Comparison of ENCODE assay signal across 8 cellular contexts in genomic region chr10:72328045-72328828, GRCh38. TPM values are rescaled to one million over a fixed set of nuclear protein-coding genes. Genes with fewer than 3 reads are reported as not detected.
DNase-seq lines count a peak whose midpoint lies in the region; ATAC-seq, FAIRE-seq and TF ChIP-seq lines count a peak whose summit lies in the region.

No MANE protein-coding gene starts in this region.

- no peak overlapping the region for H3K4me3 ChIP-seq in AG09309 (ENCODE audit: control insufficient read depth, low read depth, low read length)
- H3K4me3 ChIP-seq in GM12864 (ENCODE audit: low read depth, low read length), result no peak overlapping the region
- no peak overlapping the region for H3K4me3 ChIP-seq in NT2/D1 (ENCODE audit: insufficient read length, low read depth)
- H3K4me3 ChIP-seq in breast epithelium, result peak overlapping the region in 1 of 3 donors; percentile 9
- H3K4me3 ChIP-seq in kidney (ENCODE audit: low read length in 2 of 2), result no peak overlapping the region

- DNase-seq in AG09309 (ENCODE audit: low read depth), result no peak
- DNase-seq in GM12864 (ENCODE audit: low read depth), result no peak
- DNase-seq in NT2/D1 (ENCODE audit: low read depth, low spot score), result no peak
- no peak for DNase-seq in breast epithelium (ENCODE audit: low spot score in 2 of 2)
- DNase-seq in kidney, result peak; percentile 89
- no peak for DNase-seq in stimulated activated naive B cell treated with anti-CD40 and anti-IgM and Interleukin-4, amounts not matched to agents 10 μg/mL and 1 μg/mL and 100 μg/mL, for 72 hours

- H3K4me3 Mint-ChIP-seq in stimulated activated naive B cell treated with anti-CD40 and anti-IgM and Interleukin-4, amounts not matched to agents 10 μg/mL and 1 μg/mL and 100 μg/mL, for 72 hours, result peak overlapping the region; percentile 63 to 70

- intact Hi-C loops in breast epithelium (cut with DNase I; ENCODE audit: low total_unique reads) (no loop called here), kidney (cut with DNase I) (no loop called here)

- no peak for FAIRE-seq in kidney (lab: Jason Lieb, UNC)

- peaks cover 57 to 84% of the 10 kb centered on the region in 2 donors for H3K4me1 Mint-ChIP-seq in stimulated activated naive B cell treated with anti-CD40 and anti-IgM and Interleukin-4, amounts not matched to agents 10 μg/mL and 1 μg/mL and 100 μg/mL, for 72 hours

- peaks cover 3 to 4% of the 10 kb centered on the region in 2 donors for H3K36me3 Mint-ChIP-seq in stimulated activated naive B cell treated with anti-CD40 and anti-IgM and Interleukin-4, amounts not matched to agents 10 μg/mL and 1 μg/mL and 100 μg/mL, for 72 hours

- H3K4me1 ChIP-seq in NT2/D1 (ENCODE audit: insufficient read depth, insufficient read length) (peaks cover 25% of the 10 kb centered on the region), breast epithelium (peaks cover 3 to 38% of the 10 kb centered on the region in 2 donors), kidney (ENCODE audit: control insufficient read depth in 1 of 2, insufficient read depth in 1 of 2, low read depth in 1 of 2, low read length in 2 of 2) (peaks cover 32 to 43% of the 10 kb centered on the region in 2 donors)

- peak in 1 of 2 donors; percentile 0 for ATAC-seq in stimulated activated naive B cell treated with anti-CD40 and anti-IgM and Interleukin-4, amounts not matched to agents 10 μg/mL and 1 μg/mL and 100 μg/mL, for 72 hours (replicated peaks)
- ATAC-seq in HG03442 (IDR thresholded peaks at IDR 0.05; ENCODE audit: unreplicated experiment) (no peak), GM21717 (IDR thresholded peaks at IDR 0.05; ENCODE audit: unreplicated experiment) (no peak)

- no peaks in the 10 kb centered on the region for H3K27me3 ChIP-seq in NT2/D1 (ENCODE audit: insufficient read depth, insufficient read length)
- H3K27me3 ChIP-seq in breast epithelium, result no peaks in the 10 kb centered on the region

- no peaks in the 10 kb centered on the region for H3K27me3 Mint-ChIP-seq in stimulated activated naive B cell treated with anti-CD40 and anti-IgM and Interleukin-4, amounts not matched to agents 10 μg/mL and 1 μg/mL and 100 μg/mL, for 72 hours

- no peak for TF ChIP-seq POLR2A in breast epithelium (IDR thresholded peaks at IDR 0.05)

- peaks cover 6% of the 10 kb centered on the region for H3K36me3 ChIP-seq in NT2/D1 (ENCODE audit: insufficient read depth, insufficient read length, low read length)
- no peaks in the 10 kb centered on the region for H3K36me3 ChIP-seq in breast epithelium
- no peaks in the 10 kb centered on the region for H3K36me3 ChIP-seq in kidney (ENCODE audit: control insufficient read depth in 1 of 2, insufficient read depth in 2 of 2, low read length in 2 of 2)

- H3K9ac ChIP-seq in NT2/D1 (ENCODE audit: insufficient read length, low read depth) (peak overlapping the region; percentile 50), kidney (ENCODE audit: low read length in 2 of 2) (peak overlapping the region; percentile 2 to 34)

- peak; percentile 76 for TF ChIP-seq CTCF in AG09309 (IDR thresholded peaks at IDR 0.05; ENCODE audit: control insufficient read depth, insufficient read depth, low read depth, low read length, missing control alignments)
- TF ChIP-seq CTCF in GM12864 (IDR thresholded peaks at IDR 0.05; ENCODE audit: low read depth, low read length, missing control alignments), result peak; percentile 43
- TF ChIP-seq CTCF in breast epithelium (IDR thresholded peaks at IDR 0.05), result peak in 2 of 3 donors; percentile 36 to 49
- peak; percentile 65 for TF ChIP-seq CTCF in kidney (IDR thresholded peaks at IDR 0.05; ENCODE audit: borderline replicate concordance, extremely low read depth, insufficient read depth)

- H3K27ac Mint-ChIP-seq in stimulated activated naive B cell treated with anti-CD40 and anti-IgM and Interleukin-4, amounts not matched to agents 10 μg/mL and 1 μg/mL and 100 μg/mL, for 72 hours, result peak overlapping the region; percentile 90

- peaks cover 3 to 4% of the 10 kb centered on the region in 2 donors for H3K9me3 Mint-ChIP-seq in stimulated activated naive B cell treated with anti-CD40 and anti-IgM and Interleukin-4, amounts not matched to agents 10 μg/mL and 1 μg/mL and 100 μg/mL, for 72 hours

- H3K9me3 ChIP-seq in NT2/D1 (ENCODE audit: insufficient read depth, low read length) (no peaks in the 10 kb centered on the region), breast epithelium (no peaks in the 10 kb centered on the region), kidney (ENCODE audit: control insufficient read depth in 1 of 2, low read length in 2 of 2) (no peaks in the 10 kb centered on the region)

- peak overlapping the region; percentile 57 to 78 for H3K27ac ChIP-seq in breast epithelium
- peak overlapping the region; percentile 47 to 59 for H3K27ac ChIP-seq in kidney (ENCODE audit: low read depth in 2 of 2, low read length in 2 of 2)

RNA-seq across cellular contexts. Expression of gene DNAJB12, which starts 26.5 kb away (rescaled TPM):
- total RNA-seq in breast epithelium, result 10 to 100 TPM; 38.4 to 48.1 (median 38.7) TPM
- total RNA-seq in kidney, result 37.7 TPM
- 32.0 TPM for polyA plus RNA-seq in kidney (ENCODE audit: insufficient read depth, low read depth, low replicate concordance)

RNA-seq across cellular contexts. Expression of gene DDIT4, which starts 54.5 kb away (rescaled TPM):
- total RNA-seq in breast epithelium, result 100 to 1,000 TPM; 183 to 555 (median 341) TPM
- 292 TPM for total RNA-seq in kidney
- polyA plus RNA-seq in kidney (ENCODE audit: insufficient read depth, low read depth, low replicate concordance), result 96.9 TPM
